ENCODE assay signal across 19 cellular contexts in the genomic region with DNA sequence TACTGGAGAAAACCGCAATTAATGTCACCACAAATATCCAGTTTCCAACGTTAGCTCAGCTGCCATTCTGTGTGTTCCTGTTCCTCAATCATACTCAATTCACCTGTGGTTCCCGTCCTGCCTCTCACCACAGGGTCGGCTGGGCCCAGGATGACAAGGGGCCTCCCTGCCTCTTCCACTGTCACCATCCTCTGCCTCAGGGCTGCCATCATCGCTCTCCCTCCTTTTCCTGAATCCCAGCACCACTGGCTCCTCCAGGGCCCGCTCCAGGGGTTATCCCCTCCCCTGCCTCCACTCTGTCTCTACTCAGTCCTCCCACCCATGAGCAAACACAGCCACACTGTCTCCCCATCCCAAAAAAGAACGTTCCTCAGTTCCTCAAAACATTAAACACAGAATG.
"Had no signal": no experiment of that assay in that cellular context is flagged by ENCODE, and none has a peak within 500 bp of the region (broad histone marks: within the 10 kb centered on the region; RNA-seq: fewer than 3 reads in every experiment).

No MANE protein-coding gene starts in this region.

- H3K27ac ChIP-seq: SJSA1, SK-N-MC had no signal

- H3K27me3 ChIP-seq: MG63, SJSA1 had no signal

- H3K4me3 ChIP-seq: MG63, SJSA1, SK-N-MC had no signal

- H3K9me3 ChIP-seq: MG63, SJSA1 had no signal

- H3K4me1 ChIP-seq: SJSA1 had no signal

- H3K36me3 ChIP-seq: MG63, SJSA1 had no signal

- DNase-seq: Karpas-422, KG1, MG63, NCI-H1092, NCI-H1105 treated with DMSO at 0.1 percent for 48 hours, NCI-H1417 treated with DMSO at 0.1 percent for 48 hours, NCI-H146, NCI-H1694 treated with DMSO at 0.1 percent for 48 hours, NCI-H1930, NCI-H2107, NCI-H2227 treated with DMSO at 0.1 percent for 48 hours, NCI-H524, NCI-H69, NCI-H774, Right ventricle myocardium superior, RPMI8226, SIG-M5 had no signal
